28 cellular contexts compared by ENCODE assay signal in the genomic region with DNA sequence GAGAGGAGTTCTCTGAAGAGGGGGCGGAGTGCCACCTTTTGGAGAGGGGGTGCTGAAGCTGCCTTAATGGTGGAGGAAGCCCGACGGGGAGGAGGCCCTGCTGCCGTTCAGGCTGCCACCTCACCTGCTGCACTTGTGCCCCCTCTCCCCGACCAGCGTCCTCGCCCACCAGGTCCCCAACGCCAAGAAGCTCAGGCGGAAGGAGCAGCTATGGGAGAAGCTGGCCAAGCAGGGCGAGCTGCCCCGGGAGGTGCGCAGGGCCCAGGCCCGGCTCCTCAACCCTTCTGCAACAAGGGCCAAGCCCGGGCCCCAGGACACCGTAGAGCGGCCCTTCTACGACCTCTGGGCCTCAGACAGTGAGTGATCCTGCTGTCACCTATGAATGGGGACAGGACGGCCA. TPM values are rescaled to one million over a fixed set of nuclear protein-coding genes. Genes with fewer than 3 reads are reported as not detected.
DNase-seq lines count a peak whose midpoint lies in the region; ATAC-seq, FAIRE-seq and TF ChIP-seq lines count a peak whose summit lies in the region.
"Had no signal": no experiment of that assay in that cellular context is flagged by ENCODE, and none has a peak within 500 bp of the region (broad histone marks: within the 10 kb centered on the region; RNA-seq: fewer than 3 reads in every experiment).

No MANE protein-coding gene starts in this region.

- H3K9me3 Mint-ChIP-seq in activated CD8-positive, alpha-beta T cell treated with anti-CD3 and anti-CD28 coated beads, Interleukin-2, amount 10 ng/mL, durations not matched to agents 7 days and 5 days (ENCODE audit: insufficient read depth) = no peaks in the 10 kb centered on the region
- no peaks in the 10 kb centered on the region for H3K9me3 Mint-ChIP-seq in activated CD8-positive, alpha-beta T cell treated with anti-CD3 and anti-CD28 coated beads for 36 hours
- H3K9me3 Mint-ChIP-seq: CD4-positive, CD25-positive, alpha-beta regulatory T cell had no signal

- WGBS in H1 (ENCODE audit: extremely low coverage in 1 of 2, insufficient coverage in 1 of 2, insufficient read length in 1 of 2, insufficient replicate concordance in 2 of 2, low coverage in 1 of 2, low lambda C conversion rate in 2 of 2, missing lambda C conversion rate in 1 of 2), 2 experiments = 96% methylated on average over 17 of the region's 18 CpGs; no CpG with 5 or more reads in 1 of the 2 experiments

- no peak for TF ChIP-seq POLR2A in H1 (IDR thresholded peaks at IDR 0.05; ENCODE audit: control extremely low read depth in 1 of 2, low read depth in 2 of 2, low read length in 2 of 2)

- no peak overlapping the region for H2BK120ac ChIP-seq in H1 (replicated peaks; ENCODE audit: low read depth, low read length)

- no peaks in the 10 kb centered on the region for H3K27me3 ChIP-seq in BLaER1 treated with 17β-estradiol and CSF1 and Interleukin-3, amounts not matched to agents 10 nM and 100 nM
- H3K27me3 ChIP-seq in H1 (replicated peaks in 1 of 4; ENCODE audit: control insufficient read depth in 3 of 4, extremely low read depth in 1 of 4, insufficient read depth in 3 of 4, low read length in 3 of 4) = no peaks in the 10 kb centered on the region
- H3K27me3 ChIP-seq: BE2C had no signal

- peaks cover 63 to 99% (median 92%) of the 10 kb centered on the region in 11 experiments; a peak in 21 of 22 replicates for H4K20me1 ChIP-seq in BLaER1 treated with 17β-estradiol and CSF1 and Interleukin-3, amounts not matched to agents 10 nM and 100 nM
- peaks cover 10 to 13% of the 10 kb centered on the region in 2 experiments for H4K20me1 ChIP-seq in H1 (replicated peaks in 1 of 2; ENCODE audit: control insufficient read depth in 1 of 2, insufficient read depth in 2 of 2, low read length in 2 of 2)

- no peak overlapping the region for H3K4ac ChIP-seq in H1 (replicated peaks; ENCODE audit: insufficient read length, low read depth, low read length)

- no peaks in the 10 kb centered on the region for H3K9me3 ChIP-seq in BLaER1 treated with 17β-estradiol and CSF1 and Interleukin-3, amounts not matched to agents 10 nM and 100 nM (replicated peaks in 1 of 11)
- no peaks in the 10 kb centered on the region for H3K9me3 ChIP-seq in H1 (ENCODE audit: insufficient read depth in 2 of 2, low read depth in 1 of 2, low read length in 1 of 2)
- H3K9me3 ChIP-seq: BE2C, SK-N-SH had no signal

- CTCF ChIA-PET in activated CD8-positive, alpha-beta T cell treated with anti-CD3 and anti-CD28 coated beads, Interleukin-2, amount 10 ng/mL, durations not matched to agents 7 days and 5 days (lab: Charles Lee) = no interaction called here
- CTCF ChIA-PET in activated CD8-positive, alpha-beta T cell treated with anti-CD3 and anti-CD28 coated beads for 36 hours (lab: Charles Lee) = no interaction called here
- CTCF ChIA-PET in H1 (lab: Charles Lee; ENCODE audit: partially characterized antibody) = interaction anchor here (0.9 to 1.7 kb wide), 4 partner anchors 10 to 314 kb away, joined by 3 to 7 read pairs (median 4); no protein-coding TSS in a partner anchor

- H3K4me3 Mint-ChIP-seq in activated CD8-positive, alpha-beta T cell treated with anti-CD3 and anti-CD28 coated beads, Interleukin-2, amount 10 ng/mL, durations not matched to agents 7 days and 5 days = no peak overlapping the region
- H3K4me3 Mint-ChIP-seq in activated CD8-positive, alpha-beta T cell treated with anti-CD3 and anti-CD28 coated beads for 36 hours = no peak overlapping the region
- H3K4me3 Mint-ChIP-seq: CD4-positive, CD25-positive, alpha-beta regulatory T cell had no signal

- no peak for TF ChIP-seq CTCF in activated CD8-positive, alpha-beta T cell treated with anti-CD3 and anti-CD28 coated beads for 36 hours (IDR thresholded peaks at IDR 0.05)
- TF ChIP-seq CTCF in H1 (IDR thresholded peaks at IDR 0.05; ENCODE audit: control extremely low read depth in 1 of 3, insufficient read depth in 1 of 3, low read depth in 1 of 3, low read length in 3 of 3) = no peak

- no peaks in the 10 kb centered on the region for H3K27me3 Mint-ChIP-seq in activated CD8-positive, alpha-beta T cell treated with anti-CD3 and anti-CD28 coated beads, Interleukin-2, amount 10 ng/mL, durations not matched to agents 7 days and 5 days (ENCODE audit: low read depth)
- H3K27me3 Mint-ChIP-seq in activated CD8-positive, alpha-beta T cell treated with anti-CD3 and anti-CD28 coated beads for 36 hours = no peaks in the 10 kb centered on the region
- H3K27me3 Mint-ChIP-seq: CD4-positive, CD25-positive, alpha-beta regulatory T cell had no signal

- H3K4me3 ChIP-seq in BLaER1 treated with 17β-estradiol and CSF1 and Interleukin-3, amounts not matched to agents 10 nM and 100 nM = peak overlapping the region in 1 of 10 experiments; percentile 4; a peak in 2 of 20 replicates
- no peak overlapping the region for H3K4me3 ChIP-seq in H1 (ENCODE audit: extremely low read depth in 1 of 4, insufficient read depth in 2 of 4, low read depth in 3 of 4, low read length in 4 of 4)

- no peak overlapping the region for H3K14ac ChIP-seq in H1 (ENCODE audit: insufficient read length)

- no peak overlapping the region for H4K91ac ChIP-seq in H1 (replicated peaks; ENCODE audit: insufficient read length, low read length)

- no peak for FAIRE-seq in H1 (lab: Jason Lieb, UNC)
- FAIRE-seq in RCC 7860 (lab: Jason Lieb, UNC) = no peak
- FAIRE-seq: GM19239 had no signal

- no peak overlapping the region; the same call in 1 of the 2 replicates for H4K8ac ChIP-seq in H1 (ENCODE audit: extremely low read depth, insufficient read depth, low read length)

- H3K4me1 Mint-ChIP-seq in activated CD8-positive, alpha-beta T cell treated with anti-CD3 and anti-CD28 coated beads, Interleukin-2, amount 10 ng/mL, durations not matched to agents 7 days and 5 days (ENCODE audit: low read depth) = peaks cover 63% of the 10 kb centered on the region
- peaks cover 27% of the 10 kb centered on the region for H3K4me1 Mint-ChIP-seq in activated CD8-positive, alpha-beta T cell treated with anti-CD3 and anti-CD28 coated beads for 36 hours (ENCODE audit: low read depth)

- ATAC-seq in activated CD8-positive, alpha-beta T cell treated with anti-CD3 and anti-CD28 coated beads, Interleukin-2, amount 10 ng/mL, durations not matched to agents 7 days and 5 days = no peak
- no peak for ATAC-seq in activated CD8-positive, alpha-beta T cell treated with anti-CD3 and anti-CD28 coated beads for 36 hours
- no peak for ATAC-seq in HG03521 (IDR thresholded peaks at IDR 0.05; ENCODE audit: unreplicated experiment)
- ATAC-seq: Panc1 had no signal

- H3K4me1 ChIP-seq in BLaER1 treated with 17β-estradiol and CSF1 and Interleukin-3, amounts not matched to agents 10 nM and 100 nM = peaks cover 53 to 94% (median 90%) of the 10 kb centered on the region in 10 experiments
- H3K4me1 ChIP-seq in H1 (replicated peaks in 1 of 4; ENCODE audit: control insufficient read depth in 3 of 4, insufficient read depth in 4 of 4, low read length in 3 of 4) = peaks cover 0 to 6% (median 0%) of the 10 kb centered on the region in 4 experiments; a peak in 3 of 7 replicates
- H3K4me1 ChIP-seq: BE2C had no signal

- no peak overlapping the region for H3K23ac ChIP-seq in H1 (ENCODE audit: insufficient read length)

- intact Hi-C loops in activated CD8-positive, alpha-beta T cell treated with anti-CD3 and anti-CD28 coated beads for 36 hours (cut with micrococcal nuclease) = no loop called here

- no peak overlapping the region for H2BK20ac ChIP-seq in H1 (ENCODE audit: low read length)

- H3K18ac ChIP-seq in H1 (ENCODE audit: extremely low read depth, low read length) = no peak overlapping the region

- H4K5ac ChIP-seq in H1 (ENCODE audit: insufficient read length, low read depth, low read length) = no peak overlapping the region

- H3K27ac Mint-ChIP-seq in activated CD8-positive, alpha-beta T cell treated with anti-CD3 and anti-CD28 coated beads, Interleukin-2, amount 10 ng/mL, durations not matched to agents 7 days and 5 days = peak overlapping the region; percentile 9
- H3K27ac Mint-ChIP-seq in activated CD8-positive, alpha-beta T cell treated with anti-CD3 and anti-CD28 coated beads for 36 hours = no peak overlapping the region

- TF ChIP-seq EP300 in H1 (IDR thresholded peaks at IDR 0.05; ENCODE audit: borderline replicate concordance in 1 of 2, low read depth in 2 of 2, low read length in 2 of 2) = no peak

- DNase-seq in activated CD8-positive, alpha-beta T cell treated with anti-CD3 and anti-CD28 coated beads, Interleukin-2, amount 10 ng/mL, durations not matched to agents 7 days and 5 days = no peak
- DNase-seq in activated CD8-positive, alpha-beta T cell treated with anti-CD3 and anti-CD28 coated beads for 36 hours = no peak
- DNase-seq in H1 (ENCODE audit: low read depth in 1 of 2, low spot score in 2 of 2) (no peak), RCC 7860 (ENCODE audit: low spot score) (no peak)
- DNase-seq in activated CD4-positive, alpha-beta T cell treated with anti-CD3 and anti-CD28 coated beads, Interleukin-2, amount 50 U/mL, for 1 hour = no peak
- DNase-seq: 8988T; ACHN; BE2C; CD4-positive, CD25-positive, alpha-beta regulatory T cell; DMS153; DND-41; KG1; NCI-H1092; NCI-H1417 treated with DMSO at 0.1 percent for 48 hours; NCI-H1694 treated with DMSO at 0.1 percent for 48 hours; NCI-H2081; NCI-H2227 treated with DMSO at 0.1 percent for 48 hours; NCI-H526 treated with DMSO at 0.1 percent for 48 hours; SIG-M5; SK-N-SH had no signal

- H3K36me3 Mint-ChIP-seq in activated CD8-positive, alpha-beta T cell treated with anti-CD3 and anti-CD28 coated beads, Interleukin-2, amount 10 ng/mL, durations not matched to agents 7 days and 5 days (ENCODE audit: low read depth) = peaks cover 56% of the 10 kb centered on the region
- H3K36me3 Mint-ChIP-seq in activated CD8-positive, alpha-beta T cell treated with anti-CD3 and anti-CD28 coated beads for 36 hours (ENCODE audit: low read depth) = peaks cover 50% of the 10 kb centered on the region

- H3K23me2 ChIP-seq in H1 (ENCODE audit: low read depth, low read length) = peaks cover 2% of the 10 kb centered on the region; the same call in 1 of the 2 replicates

- peak overlapping the region in 1 of 11 experiments; percentile 45; a peak in 2 of 22 replicates for H3K27ac ChIP-seq in BLaER1 treated with 17β-estradiol and CSF1 and Interleukin-3, amounts not matched to agents 10 nM and 100 nM
- H3K27ac ChIP-seq in H1 (ENCODE audit: low read depth, low read length) = no peak overlapping the region

- H3K36me3 ChIP-seq in BLaER1 treated with 17β-estradiol and CSF1 and Interleukin-3, amounts not matched to agents 10 nM and 100 nM = peaks cover 82 to 96% (median 92%) of the 10 kb centered on the region in 11 experiments
- peaks cover 43 to 80% (median 73%) of the 10 kb centered on the region in 4 experiments for H3K36me3 ChIP-seq in H1 (ENCODE audit: control insufficient read depth in 2 of 4, insufficient read depth in 4 of 4, low read length in 3 of 4)

- H2BK5ac ChIP-seq in H1 (ENCODE audit: low read depth, low read length) = no peak overlapping the region

- H3K79me2 ChIP-seq in H1 (ENCODE audit: control insufficient read depth in 1 of 2, insufficient read depth in 2 of 2, low read length in 2 of 2) = peaks cover 3 to 37% of the 10 kb centered on the region in 2 experiments; a peak in 3 of 4 replicates

- no peak overlapping the region for H3K56ac ChIP-seq in H1 (replicated peaks; ENCODE audit: insufficient read length, low read depth, low read length)

- no peak overlapping the region for H2AK5ac ChIP-seq in H1 (ENCODE audit: low read depth, low read length)

- no peak for TF ChIP-seq RAD21 in H1 (IDR thresholded peaks at IDR 0.05 in 1 of 2, conservative IDR thresholded peaks at IDR 0.05 in 1 of 2; ENCODE audit: low read depth in 2 of 2, low read length in 2 of 2)

- H3K79me1 ChIP-seq in H1 (ENCODE audit: low read depth, low read length) = peaks cover 10% of the 10 kb centered on the region; the same call in 1 of the 2 replicates

- no peak overlapping the region for H2AFZ ChIP-seq in H1 (ENCODE audit: low read length)

- H2BK15ac ChIP-seq in H1 (ENCODE audit: low read length) = no peak overlapping the region

- peak overlapping the region in 9 of 11 experiments; percentile 48 to 97 (median 85); a peak in 18 of 22 replicates for H3K4me2 ChIP-seq in BLaER1 treated with 17β-estradiol and CSF1 and Interleukin-3, amounts not matched to agents 10 nM and 100 nM
- H3K4me2 ChIP-seq in H1 (ENCODE audit: insufficient read depth in 1 of 2, low read depth in 2 of 2, low read length in 2 of 2) = no peak overlapping the region
- H3K4me2 ChIP-seq: SK-N-SH had no signal

- POLR2A ChIA-PET in activated CD8-positive, alpha-beta T cell treated with anti-CD3 and anti-CD28 coated beads, Interleukin-2, amount 10 ng/mL, durations not matched to agents 7 days and 5 days (lab: Charles Lee) = interaction anchor here (0.9 kb wide), 1 partner anchor 10 kb away, joined by 3 read pairs; no protein-coding TSS in a partner anchor
- POLR2A ChIA-PET in activated CD8-positive, alpha-beta T cell treated with anti-CD3 and anti-CD28 coated beads for 36 hours (lab: Charles Lee) = interaction anchor here (1.0 to 2.4 kb wide), 2 partner anchors 9 to 43 kb away, joined by 3 to 11 read pairs; no protein-coding TSS in a partner anchor
- POLR2A ChIA-PET in H1 (lab: Charles Lee; ENCODE audit: partially characterized antibody) = interaction anchor here (0.6 to 11.1 kb wide), 13 partner anchors 6 to 56 kb away, joined by 3 to 204 read pairs (median 6); a partner anchor contains a TSS

- H3K9ac ChIP-seq in BLaER1 treated with 17β-estradiol and CSF1 and Interleukin-3, amounts not matched to agents 10 nM and 100 nM = peak overlapping the region in 8 of 11 experiments; percentile 14 to 69 (median 32); a peak in 7 of 22 replicates
- no peak overlapping the region for H3K9ac ChIP-seq in H1 (replicated peaks in 1 of 4; ENCODE audit: extremely low read depth in 1 of 4, low read depth in 3 of 4, low read length in 3 of 4)
- H3K9ac ChIP-seq: SK-N-SH had no signal

- no peak overlapping the region for H2BK12ac ChIP-seq in H1 (ENCODE audit: low read depth, low read length)

RNA-seq across cellular contexts. Expression of a gene that starts 5.4 kb away (rescaled TPM):
- 100 to 1,000 TPM; 244 to 272 TPM for total RNA-seq in activated CD8-positive, alpha-beta T cell treated with anti-CD3 and anti-CD28 coated beads, Interleukin-2, amount 10 ng/mL, durations not matched to agents 7 days and 5 days
- total RNA-seq in activated CD8-positive, alpha-beta T cell treated with anti-CD3 and anti-CD28 coated beads for 36 hours = 100 to 1,000 TPM; 300 to 301 TPM
- polyA plus RNA-seq in PFSK-1 (2012; ENCODE audit: insufficient read length, low read depth) = 599 TPM
- total RNA-seq in H1 (2021; fragmentation: NEBNext Ultra II Directional; extraction: Animal tissue kit (Norgen Biotek cat#: 25700)) = 245 and 262 TPM in 2 replicates
- 107 and 220 TPM in 2 replicates for polyA plus RNA-seq in H1 (2011; rRNA removed)
- 290 TPM for polyA plus RNA-seq in H1 (2011; cell fraction: cytosol; rRNA removed)
- 223 TPM for polyA plus RNA-seq in H1 (2011; cell fraction: nucleus; rRNA removed)
- polyA plus RNA-seq in H1 (2012, experiment 1 of 2) = 377 to 540 TPM (median 444 TPM) in 4 replicates
- polyA plus RNA-seq in H1 (2012, experiment 2 of 2) = 373 TPM
- polyA plus RNA-seq in H1 (2013, experiment 1 of 2) = 261 TPM
- polyA plus RNA-seq in H1 (2013, experiment 2 of 2) = 273 TPM
- 54.9 and 63.7 TPM in 2 replicates for polyA minus RNA-seq in H1 (2011; rRNA and poly(A)+ RNA removed)
- 173 TPM for polyA minus RNA-seq in H1 (2011; cell fraction: cytosol; rRNA and poly(A)+ RNA removed)
- polyA minus RNA-seq in H1 (2011; cell fraction: nucleus; rRNA and poly(A)+ RNA removed) = 99.3 TPM

RNA-seq across cellular contexts. Expression of a gene that starts 27.8 kb away (rescaled TPM):
- total RNA-seq in activated CD8-positive, alpha-beta T cell treated with anti-CD3 and anti-CD28 coated beads, Interleukin-2, amount 10 ng/mL, durations not matched to agents 7 days and 5 days = 100 to 1,000 TPM; 132 to 140 TPM
- 100 to 1,000 TPM; 105 to 106 TPM for total RNA-seq in activated CD8-positive, alpha-beta T cell treated with anti-CD3 and anti-CD28 coated beads for 36 hours
- polyA plus RNA-seq in PFSK-1 (2012; ENCODE audit: insufficient read length, low read depth) = 35.7 TPM
- 361 and 371 TPM in 2 replicates for total RNA-seq in H1 (2021; fragmentation: NEBNext Ultra II Directional; extraction: Animal tissue kit (Norgen Biotek cat#: 25700))
- polyA plus RNA-seq in H1 (2011; rRNA removed) = 588 and 709 TPM in 2 replicates
- 652 TPM for polyA plus RNA-seq in H1 (2011; cell fraction: cytosol; rRNA removed)
- polyA plus RNA-seq in H1 (2011; cell fraction: nucleus; rRNA removed) = 471 TPM
- 211 to 357 TPM (median 346 TPM) in 4 replicates for polyA plus RNA-seq in H1 (2012, experiment 1 of 2)
- polyA plus RNA-seq in H1 (2012, experiment 2 of 2) = 655 TPM
- polyA plus RNA-seq in H1 (2013, experiment 1 of 2) = 479 TPM
- 488 TPM for polyA plus RNA-seq in H1 (2013, experiment 2 of 2)
- 94.3 and 112 TPM in 2 replicates for polyA minus RNA-seq in H1 (2011; rRNA and poly(A)+ RNA removed)
- polyA minus RNA-seq in H1 (2011; cell fraction: cytosol; rRNA and poly(A)+ RNA removed) = 88.6 TPM
- 76.1 TPM for polyA minus RNA-seq in H1 (2011; cell fraction: nucleus; rRNA and poly(A)+ RNA removed)

RNA-seq across cellular contexts. Expression of a gene that starts 37.5 kb away (rescaled TPM):
- total RNA-seq in activated CD8-positive, alpha-beta T cell treated with anti-CD3 and anti-CD28 coated beads, Interleukin-2, amount 10 ng/mL, durations not matched to agents 7 days and 5 days = under 1 TPM in 1 of 2 experiments, not detected in 1; 0.34 TPM
- total RNA-seq in activated CD8-positive, alpha-beta T cell treated with anti-CD3 and anti-CD28 coated beads for 36 hours = 1 to 10 TPM; 1.1 to 1.4 TPM
- polyA plus RNA-seq in PFSK-1 (2012; ENCODE audit: insufficient read length, low read depth) = 136 TPM
- 13.0 and 14.3 TPM in 2 replicates for total RNA-seq in H1 (2021; fragmentation: NEBNext Ultra II Directional; extraction: Animal tissue kit (Norgen Biotek cat#: 25700))
- polyA plus RNA-seq in H1 (2011; rRNA removed) = 4.5 and 12.4 TPM in 2 replicates
- polyA plus RNA-seq in H1 (2011; cell fraction: cytosol; rRNA removed) = 4.1 TPM
- 5.8 TPM for polyA plus RNA-seq in H1 (2011; cell fraction: nucleus; rRNA removed)
- polyA plus RNA-seq in H1 (2012, experiment 1 of 2) = 9.5 to 14.8 TPM (median 12.7 TPM) in 4 replicates
- 12.0 TPM for polyA plus RNA-seq in H1 (2012, experiment 2 of 2)
- polyA plus RNA-seq in H1 (2013, experiment 1 of 2) = 9.9 TPM
- polyA plus RNA-seq in H1 (2013, experiment 2 of 2) = 9.4 TPM
- 4.0 and 4.8 TPM in 2 replicates for polyA minus RNA-seq in H1 (2011; rRNA and poly(A)+ RNA removed)
- 10.6 TPM for polyA minus RNA-seq in H1 (2011; cell fraction: cytosol; rRNA and poly(A)+ RNA removed)
- 5.7 TPM for polyA minus RNA-seq in H1 (2011; cell fraction: nucleus; rRNA and poly(A)+ RNA removed)

RNA-seq across cellular contexts. Expression of a gene that starts 53.6 kb away (rescaled TPM):
- total RNA-seq in activated CD8-positive, alpha-beta T cell treated with anti-CD3 and anti-CD28 coated beads, Interleukin-2, amount 10 ng/mL, durations not matched to agents 7 days and 5 days = not detected
- not detected for total RNA-seq in activated CD8-positive, alpha-beta T cell treated with anti-CD3 and anti-CD28 coated beads for 36 hours
- polyA plus RNA-seq in PFSK-1 (2012; ENCODE audit: insufficient read length, low read depth) = not detected
- not detected in 2 replicates for total RNA-seq in H1 (2021; fragmentation: NEBNext Ultra II Directional; extraction: Animal tissue kit (Norgen Biotek cat#: 25700))
- polyA plus RNA-seq in H1 (2011; rRNA removed) = 0.03 and 0.05 TPM in 2 replicates
- not detected for polyA plus RNA-seq in H1 (2011; cell fraction: cytosol; rRNA removed)
- polyA plus RNA-seq in H1 (2011; cell fraction: nucleus; rRNA removed) = not detected
- polyA plus RNA-seq in H1 (2012, experiment 1 of 2) = not detected in 4 replicates
- polyA plus RNA-seq in H1 (2012, experiment 2 of 2) = not detected
- polyA plus RNA-seq in H1 (2013, experiment 1 of 2) = 0.04 TPM
- 0.04 TPM for polyA plus RNA-seq in H1 (2013, experiment 2 of 2)
- not detected in 2 replicates for polyA minus RNA-seq in H1 (2011; rRNA and poly(A)+ RNA removed)
- not detected for polyA minus RNA-seq in H1 (2011; cell fraction: cytosol; rRNA and poly(A)+ RNA removed)
- not detected for polyA minus RNA-seq in H1 (2011; cell fraction: nucleus; rRNA and poly(A)+ RNA removed)
- total RNA-seq: CD4-positive, CD25-positive, alpha-beta regulatory T cell; H4; HT1080; NCI-H460 had no signal
- polyA plus RNA-seq: CD4-positive, CD25-positive, alpha-beta regulatory T cell; SK-N-SH had no signal

Comparison
In these comparisons a context has a peak if more than half of its experiments do, and no peak if none do; other contexts are left out.
1. H3K4me2 ChIP-seq: peak in BLaER1 treated with 17β-estradiol and CSF1 and Interleukin-3, amounts not matched to agents 10 nM and 100 nM (9 of 11); none in H1 (0 of 2).
2. H3K9ac ChIP-seq: peak in BLaER1 treated with 17β-estradiol and CSF1 and Interleukin-3, amounts not matched to agents 10 nM and 100 nM (8 of 11); none in H1 (0 of 4).